Comparison of ENCODE assay signal across 20 cellular contexts in genomic region chr19:47492137-47492533, GRCh38.
"Had no signal": no experiment of that assay in that cellular context is flagged by ENCODE, and none has a peak within 500 bp of the region (broad histone marks: within the 10 kb centered on the region; RNA-seq: fewer than 3 reads in every experiment).

No MANE protein-coding gene starts in this region.

- H3K27ac ChIP-seq: breast epithelium, stomach, thoracic aorta, upper lobe of left lung had no signal

- H3K36me3 ChIP-seq: breast epithelium had no signal

- ATAC-seq: activated CD4-positive, CD25-positive, alpha-beta regulatory T cell treated with anti-CD3 and anti-CD28 coated beads, Interleukin-2, amount 50 U/mL, for 24 hours; SK-N-SH treated with all-trans-retinoic acid at 6 μM for 48 hours had no signal

- H3K9me3 ChIP-seq: breast epithelium, left ventricle myocardium inferior, stomach, thoracic aorta, upper lobe of left lung had no signal

- DNase-seq: activated CD8-positive, alpha-beta memory T cell treated with anti-CD3 and anti-CD28 coated beads for 24 hours; activated CD8-positive, alpha-beta memory T cell treated with anti-CD3 and anti-CD28 coated beads, Interleukin-2, amount 50 U/mL, for 48 hours; activated gamma-delta T cell; erythroblast; foreskin melanocyte; glutamatergic neuron; left ventricle myocardium inferior; mammary epithelial cell; midbrain; stimulated activated CD4-positive, alpha-beta T cell treated with anti-CD3 and anti-CD28 coated beads, Interleukin-15, amount 100 ng/mL, for 24 hours; stimulated activated CD4-positive, alpha-beta T cell treated with anti-CD3 and anti-CD28 coated beads, Interleukin-2, amount 100 ng/mL, for 48 hours; stomach; T-helper 1 cell; T1000 had no signal

- H3K27me3 ChIP-seq: breast epithelium, stomach, upper lobe of left lung had no signal

- H3K4me1 ChIP-seq: upper lobe of left lung had no signal

- H3K4me3 ChIP-seq: breast epithelium, left ventricle myocardium inferior, skin epidermis, stomach, thoracic aorta, upper lobe of left lung had no signal
